ENCODE assay signal across 10 cellular contexts in genomic region chr17:61314368-61315078, GRCh38.
DNase-seq lines count a peak whose midpoint lies in the region; ATAC-seq and TF ChIP-seq lines count a peak whose summit lies in the region.
"Had no signal": no experiment of that assay in that cellular context is flagged by ENCODE, and none has a peak within 500 bp of the region (broad histone marks: within the 10 kb centered on the region; RNA-seq: fewer than 3 reads in every experiment).

No MANE protein-coding gene starts in this region.

- no peaks in the 10 kb centered on the region for H3K36me3 Mint-ChIP-seq in T-helper 17 cell (ENCODE audit: low read depth)

- peak overlapping the region; percentile 5 for H4K8ac ChIP-seq in trophoblast cell (ENCODE audit: low read depth, low read length)

- no peak overlapping the region for H2AK5ac ChIP-seq in trophoblast cell (ENCODE audit: low read length)

- no peak overlapping the region for H2BK5ac ChIP-seq in trophoblast cell (ENCODE audit: low read depth, low read length, poor library complexity)

- POLR2A ChIA-PET in BJ (lab: Charles Lee) = no interaction called here

- H2AFZ ChIP-seq in trophoblast cell (ENCODE audit: insufficient read depth, low read length, poor library complexity) = no peak overlapping the region

- no peaks in the 10 kb centered on the region for H3K79me1 ChIP-seq in trophoblast cell (ENCODE audit: low read length)

- no peak overlapping the region for H4K91ac ChIP-seq in trophoblast cell (ENCODE audit: low read depth, low read length)

- H3K4me3 Mint-ChIP-seq in T-helper 17 cell = no peak overlapping the region
- no peak overlapping the region for H3K4me3 Mint-ChIP-seq in stimulated activated naive CD8-positive, alpha-beta T cell treated with anti-CD3 and anti-CD28 coated beads, Interleukin-15, amount 100 ng/mL, for 72 hours

- H3K9me3 Mint-ChIP-seq in stimulated activated naive CD8-positive, alpha-beta T cell treated with anti-CD3 and anti-CD28 coated beads, Interleukin-15, amount 100 ng/mL, for 72 hours = no peaks in the 10 kb centered on the region

- no peak overlapping the region for H3K23ac ChIP-seq in trophoblast cell (ENCODE audit: low read length)

- no peak overlapping the region for H3K9ac ChIP-seq in trophoblast cell (ENCODE audit: low read length)
- H3K9ac ChIP-seq: KMS-11 had no signal

- H3K18ac ChIP-seq in trophoblast cell (ENCODE audit: low read length) = no peak overlapping the region

- no peak overlapping the region for H3K14ac ChIP-seq in trophoblast cell (ENCODE audit: low read length)

- H2BK12ac ChIP-seq in trophoblast cell (ENCODE audit: low read length) = no peak overlapping the region

- no peak overlapping the region for H4K12ac ChIP-seq in trophoblast cell (ENCODE audit: low read depth, low read length)

- TF ChIP-seq CTCF in BJ (IDR thresholded peaks at IDR 0.05; ENCODE audit: insufficient read depth, low read depth, low read length) (peak; percentile 32; the same call in 1 of the 2 replicates), foreskin keratinocyte (conservative IDR thresholded peaks at IDR 0.05) (peak; percentile 24)

- H3K79me2 ChIP-seq in trophoblast cell (ENCODE audit: control insufficient read depth, insufficient read depth, low read length, poor library complexity) = no peaks in the 10 kb centered on the region

- ATAC-seq in T-helper 17 cell (no peak), foreskin keratinocyte (peak; percentile 56), GM21526 (IDR thresholded peaks at IDR 0.05; ENCODE audit: low FRiP score, unreplicated experiment) (no peak)
- no peak for ATAC-seq in stimulated activated naive CD8-positive, alpha-beta T cell treated with anti-CD3 and anti-CD28 coated beads, Interleukin-15, amount 100 ng/mL, for 72 hours
- ATAC-seq: stimulated activated naive CD8-positive, alpha-beta T cell treated with anti-CD3 and anti-CD28 coated beads, Interleukin-15, Interleukin-2, amounts not matched to agents 100 U/mL and 50 U/mL, for 24 hours had no signal

- H3K27ac ChIP-seq in foreskin keratinocyte (no peak overlapping the region), trophoblast cell (ENCODE audit: low read depth, low read length) (no peak overlapping the region)
- H3K27ac ChIP-seq: KMS-11 had no signal

- H3K4me1 Mint-ChIP-seq in T-helper 17 cell = peaks cover 10% of the 10 kb centered on the region
- no peaks in the 10 kb centered on the region for H3K4me1 Mint-ChIP-seq in stimulated activated naive CD8-positive, alpha-beta T cell treated with anti-CD3 and anti-CD28 coated beads, Interleukin-15, amount 100 ng/mL, for 72 hours

- DNase-seq in BJ (ENCODE audit: low read depth) = no peak
- DNase-seq in T-helper 17 cell = no peak
- peak; percentile 46 to 70 for DNase-seq in foreskin keratinocyte
- no peak for DNase-seq in trophoblast cell
- DNase-seq in stimulated activated naive CD8-positive, alpha-beta T cell treated with anti-CD3 and anti-CD28 coated beads, Interleukin-15, amount 100 ng/mL, for 72 hours = no peak
- no peak for DNase-seq in NAMALWA (ENCODE audit: low spot score)
- DNase-seq in SW480 (ENCODE audit: low spot score) = no peak
- DNase-seq: stimulated activated naive CD8-positive, alpha-beta T cell treated with anti-CD3 and anti-CD28 coated beads, Interleukin-15, Interleukin-2, amounts not matched to agents 100 U/mL and 50 U/mL, for 24 hours had no signal

- H3K4me3 ChIP-seq in BJ (ENCODE audit: low read depth, low read length) (no peak overlapping the region), trophoblast cell (ENCODE audit: low read depth, low read length) (no peak overlapping the region)

- H3K4me2 ChIP-seq in trophoblast cell (ENCODE audit: low read length) = no peak overlapping the region
- H3K4me2 ChIP-seq: KMS-11 had no signal

- H3K4me1 ChIP-seq in foreskin keratinocyte (no peaks in the 10 kb centered on the region), trophoblast cell (ENCODE audit: control insufficient read depth in 1 of 2, insufficient read depth in 2 of 2, low read length in 2 of 2) (peaks cover 0 to 12% of the 10 kb centered on the region in 2 experiments)

- no peaks in the 10 kb centered on the region for H3K27me3 Mint-ChIP-seq in T-helper 17 cell
- H3K27me3 Mint-ChIP-seq in stimulated activated naive CD8-positive, alpha-beta T cell treated with anti-CD3 and anti-CD28 coated beads, Interleukin-15, amount 100 ng/mL, for 72 hours = no peaks in the 10 kb centered on the region

- H3K27me3 ChIP-seq in BJ (ENCODE audit: control insufficient read depth, insufficient read depth, low read length) (no peaks in the 10 kb centered on the region), foreskin keratinocyte (no peaks in the 10 kb centered on the region), trophoblast cell (ENCODE audit: insufficient read depth, low read length) (no peaks in the 10 kb centered on the region)

- no CpG with 5 or more reads among the region's 8 CpGs for WGBS in trophoblast cell (ENCODE audit: extremely low coverage, insufficient coverage, insufficient read length)

- no peaks in the 10 kb centered on the region for H3K9me3 ChIP-seq in T-helper 17 cell (ENCODE audit: control insufficient read depth, low read length, poor library complexity, severe bottlenecking)
- no peaks in the 10 kb centered on the region for H3K9me3 ChIP-seq in trophoblast cell (ENCODE audit: insufficient read depth, low read depth, low read length)

- CTCF ChIA-PET in BJ (lab: Yijun Ruan, JAX) = interaction anchor here (0.7 to 1.9 kb wide), 7 partner anchors 9 to 313 kb away, joined by 3 to 6 read pairs (median 5); no protein-coding TSS in a partner anchor

- H3K27ac Mint-ChIP-seq in T-helper 17 cell = peak overlapping the region; percentile 9
- no peak overlapping the region for H3K27ac Mint-ChIP-seq in stimulated activated naive CD8-positive, alpha-beta T cell treated with anti-CD3 and anti-CD28 coated beads, Interleukin-15, amount 100 ng/mL, for 72 hours

- no peak overlapping the region for H3K4ac ChIP-seq in trophoblast cell (ENCODE audit: low read depth, low read length)

- H2BK120ac ChIP-seq in trophoblast cell (ENCODE audit: insufficient read depth, low read length, poor library complexity) = no peak overlapping the region

- no peaks in the 10 kb centered on the region for H3K36me3 ChIP-seq in BJ (ENCODE audit: control insufficient read depth, insufficient read depth, low read length)
- no peaks in the 10 kb centered on the region for H3K36me3 ChIP-seq in trophoblast cell (ENCODE audit: control insufficient read depth in 1 of 2, insufficient read depth in 2 of 2, low read length in 2 of 2)

Comparison
In these comparisons a context has a peak if more than half of its experiments do, and no peak if none do; other contexts are left out.
1. DNase-seq: peak in foreskin keratinocyte (2 of 2); none in BJ (single experiment), T-helper 17 cell (0 of 3), trophoblast cell (0 of 2), stimulated activated naive CD8-positive, alpha-beta T cell treated with anti-CD3 and anti-CD28 coated beads, Interleukin-15, amount 100 ng/mL, for 72 hours (0 of 2), NAMALWA (single experiment) and SW480 (single experiment).